1 cellular context compared by ENCODE assay signal in the genomic region with DNA sequence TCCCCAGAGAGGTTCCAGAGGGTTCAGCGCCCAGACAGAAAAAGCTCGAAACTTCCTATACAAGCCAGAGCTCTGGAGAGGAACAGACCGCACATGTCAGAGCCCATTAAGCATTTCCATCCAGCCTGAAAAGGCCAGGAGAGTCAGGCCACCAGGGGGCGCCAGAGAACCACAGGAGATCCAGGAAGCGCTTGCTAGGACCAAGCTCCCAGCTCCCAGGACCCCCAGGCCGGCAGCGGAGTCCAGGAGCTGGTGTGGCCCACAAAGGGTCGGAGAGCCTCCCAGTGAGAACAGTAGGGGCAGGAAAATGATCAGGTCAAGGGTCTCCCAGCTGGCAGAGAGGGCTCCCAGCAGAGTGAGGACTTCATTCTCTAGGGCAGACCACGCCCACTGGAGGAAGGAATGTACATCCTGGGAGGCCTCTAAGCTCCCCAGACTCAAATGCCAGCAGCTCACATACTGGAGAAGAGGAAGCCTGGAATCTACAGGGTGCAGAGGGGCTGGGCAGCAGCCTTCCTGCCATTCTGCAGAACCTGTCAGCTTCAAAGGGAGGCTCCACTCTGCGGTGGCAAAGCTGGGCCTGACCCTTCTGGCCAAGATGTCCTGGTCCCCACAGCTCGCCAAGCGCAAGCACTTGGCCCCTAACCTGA.
TF ChIP-seq lines count a peak whose summit lies in the region.

No MANE protein-coding gene starts in this region.

TF ChIP-seq in HepG2, 621 proteins besides CTCF, POLR2A, EP300 and RAD21 (continued from another document and continues in another):
- TF ChIP-seq, protein P1, sequence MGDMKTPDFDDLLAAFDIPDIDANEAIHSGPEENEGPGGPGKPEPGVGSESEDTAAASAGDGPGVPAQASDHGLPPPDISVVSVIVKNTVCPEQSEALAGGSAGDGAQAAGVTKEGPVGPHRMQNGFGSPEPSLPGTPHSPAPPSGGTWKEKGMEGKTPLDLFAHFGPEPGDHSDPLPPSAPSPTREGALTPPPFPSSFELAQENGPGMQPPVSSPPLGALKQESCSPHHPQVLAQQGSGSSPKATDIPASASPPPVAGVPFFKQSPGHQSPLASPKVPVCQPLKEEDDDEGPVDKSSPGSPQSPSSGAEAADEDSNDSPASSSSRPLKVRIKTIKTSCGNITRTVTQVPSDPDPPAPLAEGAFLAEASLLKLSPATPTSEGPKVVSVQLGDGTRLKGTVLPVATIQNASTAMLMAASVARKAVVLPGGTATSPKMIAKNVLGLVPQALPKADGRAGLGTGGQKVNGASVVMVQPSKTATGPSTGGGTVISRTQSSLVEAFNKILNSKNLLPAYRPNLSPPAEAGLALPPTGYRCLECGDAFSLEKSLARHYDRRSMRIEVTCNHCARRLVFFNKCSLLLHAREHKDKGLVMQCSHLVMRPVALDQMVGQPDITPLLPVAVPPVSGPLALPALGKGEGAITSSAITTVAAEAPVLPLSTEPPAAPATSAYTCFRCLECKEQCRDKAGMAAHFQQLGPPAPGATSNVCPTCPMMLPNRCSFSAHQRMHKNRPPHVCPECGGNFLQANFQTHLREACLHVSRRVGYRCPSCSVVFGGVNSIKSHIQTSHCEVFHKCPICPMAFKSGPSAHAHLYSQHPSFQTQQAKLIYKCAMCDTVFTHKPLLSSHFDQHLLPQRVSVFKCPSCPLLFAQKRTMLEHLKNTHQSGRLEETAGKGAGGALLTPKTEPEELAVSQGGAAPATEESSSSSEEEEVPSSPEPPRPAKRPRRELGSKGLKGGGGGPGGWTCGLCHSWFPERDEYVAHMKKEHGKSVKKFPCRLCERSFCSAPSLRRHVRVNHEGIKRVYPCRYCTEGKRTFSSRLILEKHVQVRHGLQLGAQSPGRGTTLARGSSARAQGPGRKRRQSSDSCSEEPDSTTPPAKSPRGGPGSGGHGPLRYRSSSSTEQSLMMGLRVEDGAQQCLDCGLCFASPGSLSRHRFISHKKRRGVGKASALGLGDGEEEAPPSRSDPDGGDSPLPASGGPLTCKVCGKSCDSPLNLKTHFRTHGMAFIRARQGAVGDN (CRISPR knock-in tag; IDR thresholded peaks at IDR 0.05): peak; percentile 74
- TF ChIP-seq FOXO4 (CRISPR knock-in tag; conservative IDR thresholded peaks at IDR 0.05): no peak
- no peak for TF ChIP-seq NFRKB (IDR thresholded peaks at IDR 0.05)
- TF ChIP-seq CENPX (CRISPR knock-in tag; IDR thresholded peaks at IDR 0.05): no peak
- TF ChIP-seq ELF3 (CRISPR knock-in tag; IDR thresholded peaks at IDR 0.05): peak; percentile 51; the same call in 1 of the 2 replicates
- no peak for TF ChIP-seq ZNF513 (CRISPR knock-in tag; conservative IDR thresholded peaks at IDR 0.05)
- no peak for TF ChIP-seq MATR3 (CRISPR knock-in tag; IDR thresholded peaks at IDR 0.05)
- TF ChIP-seq THAP7 (CRISPR knock-in tag; IDR thresholded peaks at IDR 0.05): peak; percentile 65; the same call in 1 of the 2 replicates
- TF ChIP-seq SMARCC2 (IDR thresholded peaks at IDR 0.05): no peak
- peak; percentile 34; the same call in 1 of the 2 replicates for TF ChIP-seq RXRB (CRISPR knock-in tag; IDR thresholded peaks at IDR 0.05; ENCODE audit: borderline replicate concordance)
- TF ChIP-seq, protein P2, sequence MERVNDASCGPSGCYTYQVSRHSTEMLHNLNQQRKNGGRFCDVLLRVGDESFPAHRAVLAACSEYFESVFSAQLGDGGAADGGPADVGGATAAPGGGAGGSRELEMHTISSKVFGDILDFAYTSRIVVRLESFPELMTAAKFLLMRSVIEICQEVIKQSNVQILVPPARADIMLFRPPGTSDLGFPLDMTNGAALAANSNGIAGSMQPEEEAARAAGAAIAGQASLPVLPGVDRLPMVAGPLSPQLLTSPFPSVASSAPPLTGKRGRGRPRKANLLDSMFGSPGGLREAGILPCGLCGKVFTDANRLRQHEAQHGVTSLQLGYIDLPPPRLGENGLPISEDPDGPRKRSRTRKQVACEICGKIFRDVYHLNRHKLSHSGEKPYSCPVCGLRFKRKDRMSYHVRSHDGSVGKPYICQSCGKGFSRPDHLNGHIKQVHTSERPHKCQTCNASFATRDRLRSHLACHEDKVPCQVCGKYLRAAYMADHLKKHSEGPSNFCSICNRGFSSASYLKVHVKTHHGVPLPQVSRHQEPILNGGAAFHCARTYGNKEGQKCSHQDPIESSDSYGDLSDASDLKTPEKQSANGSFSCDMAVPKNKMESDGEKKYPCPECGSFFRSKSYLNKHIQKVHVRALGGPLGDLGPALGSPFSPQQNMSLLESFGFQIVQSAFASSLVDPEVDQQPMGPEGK (CRISPR knock-in tag; IDR thresholded peaks at IDR 0.05): peak; percentile 30; the same call in 1 of the 2 replicates
- TF ChIP-seq KDM1A (CRISPR knock-in tag; IDR thresholded peaks at IDR 0.05): no peak
- TF ChIP-seq ZSCAN12 (CRISPR knock-in tag; IDR thresholded peaks at IDR 0.05): no peak
- peak; percentile 40; the same call in 1 of the 2 replicates for TF ChIP-seq HOXA3 (CRISPR knock-in tag; IDR thresholded peaks at IDR 0.05)
- no peak for TF ChIP-seq ZNF569 (CRISPR knock-in tag; IDR thresholded peaks at IDR 0.05; ENCODE audit: borderline replicate concordance)
- TF ChIP-seq SRSF1 (optimal IDR thresholded peaks at IDR 0.05; ENCODE audit: low read depth, low read length): no peak
- no peak for TF ChIP-seq ZNF230 (CRISPR knock-in tag; IDR thresholded peaks at IDR 0.05)
- no peak for TF ChIP-seq NAIF1 (CRISPR knock-in tag; IDR thresholded peaks at IDR 0.05; ENCODE audit: borderline replicate concordance)
- TF ChIP-seq ZNF274 (CRISPR knock-in tag; IDR thresholded peaks at IDR 0.05): no peak
- peak; percentile 41; the same call in 1 of the 2 replicates for TF ChIP-seq IKZF5 (CRISPR knock-in tag; IDR thresholded peaks at IDR 0.05)
- TF ChIP-seq, protein P3, sequence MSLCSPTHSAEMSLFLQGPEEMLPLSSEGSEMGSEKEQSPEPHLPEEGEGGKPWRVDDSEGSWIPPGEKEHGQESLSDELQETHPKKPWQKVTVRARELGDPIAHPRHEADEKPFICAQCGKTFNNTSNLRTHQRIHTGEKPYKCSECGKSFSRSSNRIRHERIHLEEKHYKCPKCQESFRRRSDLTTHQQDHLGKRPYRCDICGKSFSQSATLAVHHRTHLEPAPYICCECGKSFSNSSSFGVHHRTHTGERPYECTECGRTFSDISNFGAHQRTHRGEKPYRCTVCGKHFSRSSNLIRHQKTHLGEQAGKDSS (CRISPR knock-in tag; IDR thresholded peaks at IDR 0.05; ENCODE audit: borderline replicate concordance, low read depth): no peak
- TF ChIP-seq KLF13 (CRISPR knock-in tag; IDR thresholded peaks at IDR 0.05): no peak
- TF ChIP-seq SP5 (CRISPR knock-in tag; IDR thresholded peaks at IDR 0.05; ENCODE audit: borderline replicate concordance, low read depth): 0 out of 2 replicates have a peak, but pooled peaks have one; percentile 30
- no peak for TF ChIP-seq U2AF1 (optimal IDR thresholded peaks at IDR 0.05; ENCODE audit: low read depth, low read length)
- TF ChIP-seq RNF219 (CRISPR knock-in tag; IDR thresholded peaks at IDR 0.05): no peak
- no peak for TF ChIP-seq POLR2AphosphoS2 (IDR thresholded peaks at IDR 0.05; ENCODE audit: low read depth, low read length)
- no peak for TF ChIP-seq ZNF629 (CRISPR knock-in tag; conservative IDR thresholded peaks at IDR 0.05)
- TF ChIP-seq, protein P4, sequence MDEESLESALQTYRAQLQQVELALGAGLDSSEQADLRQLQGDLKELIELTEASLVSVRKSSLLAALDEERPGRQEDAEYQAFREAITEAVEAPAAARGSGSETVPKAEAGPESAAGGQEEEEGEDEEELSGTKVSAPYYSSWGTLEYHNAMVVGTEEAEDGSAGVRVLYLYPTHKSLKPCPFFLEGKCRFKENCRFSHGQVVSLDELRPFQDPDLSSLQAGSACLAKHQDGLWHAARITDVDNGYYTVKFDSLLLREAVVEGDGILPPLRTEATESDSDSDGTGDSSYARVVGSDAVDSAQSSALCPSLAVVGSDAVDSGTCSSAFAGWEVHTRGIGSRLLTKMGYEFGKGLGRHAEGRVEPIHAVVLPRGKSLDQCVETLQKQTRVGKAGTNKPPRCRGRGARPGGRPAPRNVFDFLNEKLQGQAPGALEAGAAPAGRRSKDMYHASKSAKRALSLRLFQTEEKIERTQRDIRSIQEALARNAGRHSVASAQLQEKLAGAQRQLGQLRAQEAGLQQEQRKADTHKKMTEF (CRISPR knock-in tag; IDR thresholded peaks at IDR 0.05): peak; percentile 74
